ENCODE assay signal across 11 cellular contexts in genomic region chr1:93678966-93679480, GRCh38. TPM values are rescaled to one million over a fixed set of nuclear protein-coding genes. Genes with fewer than 3 reads are reported as not detected.
DNase-seq lines count a peak whose midpoint lies in the region; ATAC-seq, FAIRE-seq and TF ChIP-seq lines count a peak whose summit lies in the region.
"Had no signal": no experiment of that assay in that cellular context is flagged by ENCODE, and none has a peak within 500 bp of the region (broad histone marks: within the 10 kb centered on the region; RNA-seq: fewer than 3 reads in every experiment).

No MANE protein-coding gene starts in this region.

- H3K27ac Mint-ChIP-seq in astrocyte (ENCODE audit: unreplicated experiment) = no peak overlapping the region
- H3K27ac Mint-ChIP-seq: activated naive CD4-positive, alpha-beta T cell treated with anti-CD3 and anti-CD28 coated beads, Interleukin-2, amount 50 U/mL, for 72 hours; stimulated activated naive CD8-positive, alpha-beta T cell treated with anti-CD3 and anti-CD28 coated beads, Interleukin-15, amount 100 ng/mL, for 72 hours had no signal

- no peak overlapping the region for H2AFZ ChIP-seq in astrocyte (ENCODE audit: low read depth, low read length)

- no peaks in the 10 kb centered on the region for H3K27me3 ChIP-seq in astrocyte (ENCODE audit: insufficient read depth, low read length)
- H3K27me3 ChIP-seq in lower lobe of right lung (ENCODE audit: low read depth) = no peaks in the 10 kb centered on the region
- H3K27me3 ChIP-seq in thoracic aorta (replicated peaks; ENCODE audit: insufficient read depth) = no peaks in the 10 kb centered on the region

- H3K4me3 ChIP-seq in astrocyte (ENCODE audit: insufficient read depth, low read depth, low read length) = peak overlapping the region; percentile 81
- H3K4me3 ChIP-seq in lower lobe of right lung = no peak overlapping the region
- no peak overlapping the region for H3K4me3 ChIP-seq in thoracic aorta

- H3K9me3 ChIP-seq in astrocyte (ENCODE audit: insufficient read depth, low read depth, low read length) (no peaks in the 10 kb centered on the region), lower lobe of right lung (no peaks in the 10 kb centered on the region), thoracic aorta (no peaks in the 10 kb centered on the region)
- H3K9me3 ChIP-seq: esophagus squamous epithelium had no signal

- no peaks in the 10 kb centered on the region for H3K27me3 Mint-ChIP-seq in astrocyte (ENCODE audit: low read depth, unreplicated experiment)

- H3K36me3 Mint-ChIP-seq in astrocyte (ENCODE audit: low read depth, unreplicated experiment) = peaks cover 15% of the 10 kb centered on the region

- peaks cover 85% of the 10 kb centered on the region for H3K79me2 ChIP-seq in astrocyte (ENCODE audit: insufficient read depth, low read length)

- peak overlapping the region; percentile 88 for H3K9ac ChIP-seq in astrocyte (ENCODE audit: low read length)

- DNase-seq in HuH-7 (ENCODE audit: low spot score) (peak; percentile 23), astrocyte (ENCODE audit: low read depth) (no peak), lower lobe of right lung (no peak), thoracic aorta (ENCODE audit: low spot score) (no peak), NCI-H774 (lab: John Stamatoyannopoulos, UW) (no peak)
- no peak for DNase-seq in activated naive CD4-positive, alpha-beta T cell treated with anti-CD3 and anti-CD28 coated beads, Interleukin-2, amount 50 U/mL, for 16 hours
- DNase-seq: esophagus squamous epithelium; NCI-H1694; stimulated activated naive CD8-positive, alpha-beta T cell treated with anti-CD3 and anti-CD28 coated beads, Interleukin-15, amount 100 ng/mL, for 72 hours had no signal

- H3K27ac ChIP-seq in astrocyte (ENCODE audit: low read depth, low read length) (no peak overlapping the region), lower lobe of right lung (peak overlapping the region; percentile 92), thoracic aorta (peak overlapping the region; percentile 83 to 92)

- peaks cover 8% of the 10 kb centered on the region for H3K36me3 ChIP-seq in astrocyte (ENCODE audit: insufficient read depth, low read length)
- peaks cover 6% of the 10 kb centered on the region for H3K36me3 ChIP-seq in lower lobe of right lung
- no peaks in the 10 kb centered on the region for H3K36me3 ChIP-seq in thoracic aorta

- peaks cover 63% of the 10 kb centered on the region for H4K20me1 ChIP-seq in astrocyte (ENCODE audit: insufficient read depth, low read length)

- H3K4me1 Mint-ChIP-seq in astrocyte (ENCODE audit: low read depth, unreplicated experiment) = peaks cover 28% of the 10 kb centered on the region

- no peak for FAIRE-seq in astrocyte (lab: Jason Lieb, UNC)

- H3K4me2 ChIP-seq in astrocyte (ENCODE audit: low read length) = peak overlapping the region; percentile 94

- H3K4me1 ChIP-seq in astrocyte (ENCODE audit: insufficient read depth, low read length) (peaks cover 40% of the 10 kb centered on the region), lower lobe of right lung (peaks cover 67% of the 10 kb centered on the region), thoracic aorta (ENCODE audit: control insufficient read depth in 1 of 2, low read depth in 2 of 2) (peaks cover 20 to 44% of the 10 kb centered on the region in 2 donors)

- H3K4me3 Mint-ChIP-seq in astrocyte (ENCODE audit: unreplicated experiment) = peak overlapping the region; percentile 93
- H3K4me3 Mint-ChIP-seq: stimulated activated naive CD8-positive, alpha-beta T cell treated with anti-CD3 and anti-CD28 coated beads, Interleukin-15, amount 100 ng/mL, for 72 hours had no signal

- H3K9me3 Mint-ChIP-seq in astrocyte (ENCODE audit: unreplicated experiment) = no peaks in the 10 kb centered on the region
- H3K9me3 Mint-ChIP-seq: activated naive CD4-positive, alpha-beta T cell treated with anti-CD3 and anti-CD28 coated beads, Interleukin-2, amount 50 U/mL, for 72 hours; stimulated activated naive CD8-positive, alpha-beta T cell treated with anti-CD3 and anti-CD28 coated beads, Interleukin-15, amount 100 ng/mL, for 72 hours had no signal

- TF ChIP-seq CTCF in astrocyte (IDR thresholded peaks at IDR 0.05; ENCODE audit: insufficient read depth, low read depth, low read length) (no peak), lower lobe of right lung (IDR thresholded peaks at IDR 0.05) (no peak), thoracic aorta (IDR thresholded peaks at IDR 0.05) (no peak)

- intact Hi-C loops in lower lobe of right lung (cut with DNase I) = no loop called here

- no peak for ATAC-seq in lower lobe of right lung
- ATAC-seq in thoracic aorta (ENCODE audit: insufficient number of reproducible peaks, low FRiP score, low read depth) = no peak
- no peak for ATAC-seq in GM19455 (IDR thresholded peaks at IDR 0.05; ENCODE audit: unreplicated experiment)
- ATAC-seq: activated naive CD4-positive, alpha-beta T cell treated with anti-CD3 and anti-CD28 coated beads, Interleukin-2, amount 50 U/mL, for 72 hours; stimulated activated naive CD8-positive, alpha-beta T cell treated with anti-CD3 and anti-CD28 coated beads, Interleukin-15, amount 100 ng/mL, for 72 hours had no signal

RNA-seq across cellular contexts. Expression of gene BCAR3, which starts 2.6 kb away (rescaled TPM):
- total RNA-seq in astrocyte (30.0 and 31.1 TPM in 2 replicates), lower lobe of right lung (24.9 TPM), thoracic aorta (10 to 100 TPM; 26.7 to 36.3 TPM)
